ENCODE assay signal across 2 cellular contexts in genomic region chr3:15479602-15480248, GRCh38.
TF ChIP-seq lines count a peak whose summit lies in the region.

No MANE protein-coding gene starts in this region.

TF ChIP-seq in HepG2, 621 proteins besides CTCF, POLR2A, EP300 and RAD21:
- TF ChIP-seq, protein P1, sequence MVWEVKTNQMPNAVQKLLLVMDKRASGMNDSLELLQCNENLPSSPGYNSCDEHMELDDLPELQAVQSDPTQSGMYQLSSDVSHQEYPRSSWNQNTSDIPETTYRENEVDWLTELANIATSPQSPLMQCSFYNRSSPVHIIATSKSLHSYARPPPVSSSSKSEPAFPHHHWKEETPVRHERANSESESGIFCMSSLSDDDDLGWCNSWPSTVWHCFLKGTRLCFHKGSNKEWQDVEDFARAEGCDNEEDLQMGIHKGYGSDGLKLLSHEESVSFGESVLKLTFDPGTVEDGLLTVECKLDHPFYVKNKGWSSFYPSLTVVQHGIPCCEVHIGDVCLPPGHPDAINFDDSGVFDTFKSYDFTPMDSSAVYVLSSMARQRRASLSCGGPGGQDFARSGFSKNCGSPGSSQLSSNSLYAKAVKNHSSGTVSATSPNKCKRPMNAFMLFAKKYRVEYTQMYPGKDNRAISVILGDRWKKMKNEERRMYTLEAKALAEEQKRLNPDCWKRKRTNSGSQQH (CRISPR knock-in tag; IDR thresholded peaks at IDR 0.05; ENCODE audit: low read depth) = no peak
- TF ChIP-seq MAFK (conservative IDR thresholded peaks at IDR 0.05 in 1 of 2, IDR thresholded peaks at IDR 0.05 in 1 of 2; ENCODE audit: low read length in 2 of 2) (peak; percentile 89 to 96), MAFF (IDR thresholded peaks at IDR 0.05; ENCODE audit: low read depth, low read length) (peak; percentile 94), U2AF2 (IDR thresholded peaks at IDR 0.05; ENCODE audit: low read depth, low read length) (no peak), ARNT (IDR thresholded peaks at IDR 0.05) (no peak), IRF9 (CRISPR knock-in tag; IDR thresholded peaks at IDR 0.05; ENCODE audit: borderline replicate concordance) (no peak)

TF ChIP-seq in H1, 55 proteins besides CTCF, POLR2A, EP300 and RAD21:
- no peak for TF ChIP-seq GTF2F1 (IDR thresholded peaks at IDR 0.05; ENCODE audit: borderline replicate concordance, low read depth, low read length)
- no peak for TF ChIP-seq HDAC2 (IDR thresholded peaks at IDR 0.05; ENCODE audit: borderline replicate concordance in 1 of 2, low read depth in 2 of 2, low read length in 2 of 2)
- TF ChIP-seq MAFK (IDR thresholded peaks at IDR 0.05; ENCODE audit: low read depth, low read length) = peak; percentile 75
